3 cellular contexts compared by ENCODE assay signal in genomic region chr11:106568632-106569031, GRCh38.
"Had no signal": no experiment of that assay in that cellular context is flagged by ENCODE, and none has a peak within 500 bp of the region (broad histone marks: within the 10 kb centered on the region; RNA-seq: fewer than 3 reads in every experiment).

No MANE protein-coding gene starts in this region.

- DNase-seq: GDM1, GF-D8 had no signal

- H3K4me3 ChIP-seq: GM12878 had no signal
